1 cellular context compared by ENCODE assay signal in genomic region chr3:12970684-12971083, GRCh38.
TF ChIP-seq lines count a peak whose summit lies in the region.

No MANE protein-coding gene starts in this region.

TF ChIP-seq in H1, 55 proteins besides CTCF, POLR2A, EP300 and RAD21 (continued from another document):
- TF ChIP-seq CHD7 (IDR thresholded peaks at IDR 0.05; ENCODE audit: insufficient replicate concordance, low read length) (no peak), SIN3A (conservative IDR thresholded peaks at IDR 0.05 in 1 of 2, IDR thresholded peaks at IDR 0.05 in 1 of 2; ENCODE audit: low read depth in 1 of 2, low read length in 2 of 2) (no peak), PHF8 (conservative IDR thresholded peaks at IDR 0.05; ENCODE audit: low read depth, low read length) (no peak), RFX5 (IDR thresholded peaks at IDR 0.05; ENCODE audit: borderline replicate concordance, low read depth, low read length) (no peak), CEBPB (IDR thresholded peaks at IDR 0.05; ENCODE audit: low read depth, low read length) (no peak), TEAD4 (IDR thresholded peaks at IDR 0.05; ENCODE audit: low read depth, low read length) (no peak), CHD2 (IDR thresholded peaks at IDR 0.05; ENCODE audit: low read length) (no peak), POLR2AphosphoS5 (IDR thresholded peaks at IDR 0.05; ENCODE audit: low read depth, low read length) (no peak), NANOG (IDR thresholded peaks at IDR 0.05; ENCODE audit: insufficient read depth, low read depth, low read length, poor library complexity, severe bottlenecking) (no peak), RBBP5 (IDR thresholded peaks at IDR 0.05; ENCODE audit: borderline replicate concordance, low read depth, low read length) (no peak), RXRA (IDR thresholded peaks at IDR 0.05; ENCODE audit: insufficient read depth, low read depth, low read length) (no peak)
